ENCODE assay signal across 21 cellular contexts in the genomic region with DNA sequence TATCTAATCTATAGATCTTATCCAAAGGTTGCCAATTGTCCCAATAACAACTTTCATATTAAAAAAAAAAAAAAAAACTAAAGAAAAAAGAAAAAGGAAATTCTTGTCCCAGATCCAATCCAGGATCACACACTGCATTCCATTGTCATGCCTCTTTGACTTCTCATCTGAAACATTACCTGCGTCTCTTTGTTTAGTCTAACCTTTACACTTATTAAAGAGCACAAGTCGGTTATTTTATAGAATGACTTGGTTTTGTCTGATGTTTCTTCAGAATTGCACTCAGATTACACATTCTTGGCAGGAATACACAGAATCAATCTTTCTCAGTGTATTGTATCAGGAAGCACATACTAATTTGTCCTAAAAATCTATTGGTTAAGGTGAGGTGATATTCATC.
DNase-seq lines count a peak whose midpoint lies in the region; ATAC-seq and TF ChIP-seq lines count a peak whose summit lies in the region.
"Had no signal": no experiment of that assay in that cellular context is flagged by ENCODE, and none has a peak within 500 bp of the region (broad histone marks: within the 10 kb centered on the region; RNA-seq: fewer than 3 reads in every experiment).

No MANE protein-coding gene starts in this region.

- no peaks in the 10 kb centered on the region for H4K20me1 ChIP-seq in PC-3 (ENCODE audit: low read length)
- no peaks in the 10 kb centered on the region for H4K20me1 ChIP-seq in mammary epithelial cell (ENCODE audit: insufficient read depth, low read length)
- H4K20me1 ChIP-seq in MM.1S (ENCODE audit: insufficient read depth, low read length) = no peaks in the 10 kb centered on the region
- H4K20me1 ChIP-seq: BLaER1 treated with 17β-estradiol and CSF1 and Interleukin-3, amounts not matched to agents 10 nM and 100 nM had no signal

- DNase-seq in PC-3 (peak; percentile 37), mammary epithelial cell (peak; percentile 2), kidney tubule cell (ENCODE audit: low spot score) (peak; percentile 50), MM.1S (no peak)
- DNase-seq in activated CD8-positive, alpha-beta memory T cell treated with anti-CD3 and anti-CD28 coated beads, Interleukin-2, amount 50 U/mL, for 4 hours = no peak
- DNase-seq: 8988T; ACHN; AML-193; BE2C; CD4-positive, alpha-beta T cell; CD8-positive, alpha-beta memory T cell; DMS 273 treated with DMSO at 0.1 percent for 48 hours; DMS79; EL; GDM1; GM23248; HCEC 1CT had no signal

- POLR2A ChIA-PET in PC-3 (lab: Charles Lee; ENCODE audit: unreplicated experiment) = no interaction called here

- CTCF ChIA-PET in PC-3 (lab: Charles Lee) (no interaction called here), mammary epithelial cell (lab: Charles Lee; ENCODE audit: low non-redundant PET) (no interaction called here)

- BruUV-seq in PC-3 (replicated peaks; lab: Mats Ljungman, UMichigan) (no TSS peak), mammary epithelial cell (replicated peaks; lab: Mats Ljungman, UMichigan) (no TSS peak)

- H3K79me2 ChIP-seq in PC-3 (ENCODE audit: low read length) (no peaks in the 10 kb centered on the region), mammary epithelial cell (ENCODE audit: insufficient read depth, low read length) (no peaks in the 10 kb centered on the region), MM.1S (ENCODE audit: low read length) (no peaks in the 10 kb centered on the region)

- dilution Hi-C loops in mammary epithelial cell (cut with HindIII; ENCODE audit: low sequenced_read_pairs) = no loop called here

- TF ChIP-seq CTCF in PC-3 (conservative IDR thresholded peaks at IDR 0.05; ENCODE audit: low read depth, low read length) = no peak
- no peak for TF ChIP-seq CTCF in mammary epithelial cell (conservative IDR thresholded peaks at IDR 0.05 in 1 of 2, IDR thresholded peaks at IDR 0.05 in 1 of 2; ENCODE audit: extremely low read depth in 1 of 2, insufficient read depth in 1 of 2, low read depth in 1 of 2, low read length in 2 of 2)
- no peak for TF ChIP-seq CTCF in MM.1S (IDR thresholded peaks at IDR 0.05; ENCODE audit: low read length)

- H3K4me2 ChIP-seq in PC-3 (ENCODE audit: low read length) (no peak overlapping the region), mammary epithelial cell (ENCODE audit: insufficient read depth, low read depth, low read length) (no peak overlapping the region), MM.1S (ENCODE audit: low read depth, low read length) (no peak overlapping the region)
- H3K4me2 ChIP-seq: A549; BLaER1 treated with 17β-estradiol and CSF1 and Interleukin-3, amounts not matched to agents 10 nM and 100 nM had no signal

- H3K4me1 ChIP-seq in PC-3 (ENCODE audit: insufficient read depth, low read length) = no peaks in the 10 kb centered on the region
- no peaks in the 10 kb centered on the region for H3K4me1 ChIP-seq in mammary epithelial cell (ENCODE audit: insufficient read depth, low read length)
- H3K4me1 ChIP-seq in MM.1S (ENCODE audit: low read length) = no peaks in the 10 kb centered on the region
- H3K4me1 ChIP-seq: A549; BLaER1 treated with 17β-estradiol and CSF1 and Interleukin-3, amounts not matched to agents 10 nM and 100 nM had no signal

- H3K36me3 ChIP-seq in PC-3 (ENCODE audit: low read depth, low read length) (no peaks in the 10 kb centered on the region), mammary epithelial cell (ENCODE audit: insufficient read depth, low read length) (no peaks in the 10 kb centered on the region), MM.1S (replicated peaks; ENCODE audit: insufficient read depth, low read length) (no peaks in the 10 kb centered on the region)
- H3K36me3 ChIP-seq: BE2C; BLaER1 treated with 17β-estradiol and CSF1 and Interleukin-3, amounts not matched to agents 10 nM and 100 nM had no signal

- H3K27ac ChIP-seq in PC-3 (ENCODE audit: low read length) (no peak overlapping the region), mammary epithelial cell (ENCODE audit: insufficient read depth, low read depth, low read length) (no peak overlapping the region), MM.1S (ENCODE audit: low read length) (no peak overlapping the region)
- H3K27ac ChIP-seq: A549; BLaER1 treated with 17β-estradiol and CSF1 and Interleukin-3, amounts not matched to agents 10 nM and 100 nM; GM23248 had no signal

- in situ Hi-C loops in mammary epithelial cell (cut with MboI; ENCODE audit: low sequenced_read_pairs in 2 of 2) = no loop called here

- intact Hi-C loops in PC-3 (cut with micrococcal nuclease) (no loop called here), mammary epithelial cell (cut with micrococcal nuclease) (no loop called here)

- ATAC-seq in PC-3 (no peak), HG02610 (IDR thresholded peaks at IDR 0.05; ENCODE audit: unreplicated experiment) (no peak)
- ATAC-seq: A549, GM12878 had no signal

- H3K9me3 ChIP-seq in PC-3 (ENCODE audit: low read length) = no peaks in the 10 kb centered on the region
- peaks cover 2% of the 10 kb centered on the region for H3K9me3 ChIP-seq in mammary epithelial cell (replicated peaks; ENCODE audit: insufficient read depth, low read length)
- H3K9me3 ChIP-seq in MM.1S (replicated peaks; ENCODE audit: insufficient read depth, low read length) = no peaks in the 10 kb centered on the region
- H3K9me3 ChIP-seq: A549; BE2C; BLaER1 treated with 17β-estradiol and CSF1 and Interleukin-3, amounts not matched to agents 10 nM and 100 nM had no signal

- H3K4me3 ChIP-seq in PC-3 (ENCODE audit: low read length) (no peak overlapping the region), mammary epithelial cell (replicated peaks in 1 of 3; ENCODE audit: insufficient read depth in 1 of 3, low read depth in 2 of 3, low read length in 3 of 3) (no peak overlapping the region), MM.1S (ENCODE audit: low read length) (no peak overlapping the region)
- H3K4me3 ChIP-seq: A549; BLaER1 treated with 17β-estradiol and CSF1 and Interleukin-3, amounts not matched to agents 10 nM and 100 nM; GM12878; GM23248 had no signal

- no peaks in the 10 kb centered on the region for H3F3A ChIP-seq in PC-3 (ENCODE audit: low read length, unreplicated experiment)
- H3F3A ChIP-seq in MM.1S (ENCODE audit: insufficient read depth, low read length) = no peaks in the 10 kb centered on the region

- H3K27me3 ChIP-seq in PC-3 (ENCODE audit: low read length) (no peaks in the 10 kb centered on the region), mammary epithelial cell (ENCODE audit: insufficient read depth, low read length) (no peaks in the 10 kb centered on the region), MM.1S (replicated peaks; ENCODE audit: insufficient read depth, low read length) (no peaks in the 10 kb centered on the region)
- H3K27me3 ChIP-seq: BE2C; BLaER1 treated with 17β-estradiol and CSF1 and Interleukin-3, amounts not matched to agents 10 nM and 100 nM had no signal

- no peak overlapping the region for H3K9ac ChIP-seq in PC-3 (ENCODE audit: low read length)
- H3K9ac ChIP-seq in mammary epithelial cell (ENCODE audit: insufficient read depth, low read length) = no peak overlapping the region
- H3K9ac ChIP-seq in MM.1S (ENCODE audit: low read length) = no peak overlapping the region
- H3K9ac ChIP-seq: BLaER1 treated with 17β-estradiol and CSF1 and Interleukin-3, amounts not matched to agents 10 nM and 100 nM; GM23248 had no signal

- no peak overlapping the region for H2AFZ ChIP-seq in PC-3 (ENCODE audit: low read length)
- no peak overlapping the region for H2AFZ ChIP-seq in mammary epithelial cell (ENCODE audit: low read depth, low read length)
- H2AFZ ChIP-seq in MM.1S (ENCODE audit: low read length) = no peak overlapping the region
- H2AFZ ChIP-seq: GM23248 had no signal

- WGBS in mammary epithelial cell (ENCODE audit: low coverage, missing lambda C conversion rate) = 0% methylated on average over 2 of the region's 2 CpGs

- H3K9me2 ChIP-seq in PC-3 (replicated peaks; ENCODE audit: low read length) (no peaks in the 10 kb centered on the region), MM.1S (replicated peaks; ENCODE audit: insufficient read depth, low read length) (no peaks in the 10 kb centered on the region)

Comparison
In these comparisons a context has a peak if more than half of its experiments do, and no peak if none do; other contexts are left out.
1. DNase-seq: peak in PC-3 (single experiment), mammary epithelial cell (single experiment) and kidney tubule cell (single experiment); none in MM.1S (single experiment) and activated CD8-positive, alpha-beta memory T cell treated with anti-CD3 and anti-CD28 coated beads, Interleukin-2, amount 50 U/mL, for 4 hours (single experiment).